In the genomic region with DNA sequence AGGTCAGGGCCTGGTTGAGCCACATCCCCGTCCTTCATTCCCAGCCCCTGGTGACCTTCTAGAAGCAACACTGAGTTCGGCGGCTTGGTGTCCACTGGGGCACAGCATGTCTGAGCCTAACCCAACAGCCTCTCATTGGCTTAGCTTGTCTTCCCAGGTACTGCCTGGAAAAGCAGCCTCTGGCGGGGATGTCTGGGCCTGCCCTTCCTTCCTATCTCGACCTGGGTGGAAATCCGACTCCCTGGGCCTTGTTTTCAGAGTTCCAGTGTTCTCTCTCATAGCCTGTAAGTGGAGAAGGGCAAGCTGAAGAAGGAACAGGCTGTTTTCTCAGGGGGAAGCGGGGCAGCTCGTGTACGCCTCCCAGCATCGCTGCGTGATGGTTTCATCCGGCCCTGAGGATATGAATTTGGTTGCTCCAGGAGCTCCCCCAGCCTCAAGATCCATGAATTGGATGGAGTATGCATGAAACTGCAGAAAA, we compare ENCODE assay signal across 10 cellular contexts.
DNase-seq lines count a peak whose midpoint lies in the region; ATAC-seq and TF ChIP-seq lines count a peak whose summit lies in the region.
"Had no signal": no experiment of that assay in that cellular context is flagged by ENCODE, and none has a peak within 500 bp of the region (broad histone marks: within the 10 kb centered on the region; RNA-seq: fewer than 3 reads in every experiment).

No MANE protein-coding gene starts in this region.

- H3K9me3 Mint-ChIP-seq in activated T-cell treated with anti-CD3 and anti-CD28 coated beads, Interleukin-2, amount 50 U/mL, for 72 hours: no peaks in the 10 kb centered on the region
- H3K9me3 Mint-ChIP-seq in activated CD4-positive, alpha-beta memory T cell treated with anti-CD3 and anti-CD28 coated beads, Interleukin-2, amount 10 ng/mL, durations not matched to agents 7 days and 5 days: no peaks in the 10 kb centered on the region
- H3K9me3 Mint-ChIP-seq: IgD-negative memory B cell had no signal

- peaks cover 97% of the 10 kb centered on the region for H3K4me1 Mint-ChIP-seq in activated T-cell treated with anti-CD3 and anti-CD28 coated beads, Interleukin-2, amount 50 U/mL, for 72 hours (ENCODE audit: low read depth)
- H3K4me1 Mint-ChIP-seq in activated CD4-positive, alpha-beta memory T cell treated with anti-CD3 and anti-CD28 coated beads, Interleukin-2, amount 10 ng/mL, durations not matched to agents 7 days and 5 days: peaks cover 95% of the 10 kb centered on the region

- no peak for TF ChIP-seq POLR2A in thyroid gland (IDR thresholded peaks at IDR 0.05)

- TF ChIP-seq CTCF in thyroid gland (IDR thresholded peaks at IDR 0.05): no peak

- intact Hi-C loops in thyroid gland (cut with DNase I): loop anchor here (10.0 kb wide), 1 partner anchor 258 kb away; no protein-coding TSS in a partner anchor

- no peak for ATAC-seq in activated T-cell treated with anti-CD3 and anti-CD28 coated beads, Interleukin-2, amount 50 U/mL, for 72 hours (replicated peaks in 1 of 2)
- no peak for ATAC-seq in HG03439 (IDR thresholded peaks at IDR 0.05; ENCODE audit: unreplicated experiment)

- H3K9me3 ChIP-seq in thyroid gland: no peaks in the 10 kb centered on the region

- CTCF ChIA-PET in activated CD4-positive, alpha-beta memory T cell treated with anti-CD3 and anti-CD28 coated beads, Interleukin-2, amount 10 ng/mL, durations not matched to agents 7 days and 5 days (lab: Charles Lee): no interaction called here

- DNase-seq in activated T-cell treated with anti-CD3 and anti-CD28 coated beads, Interleukin-2, amount 50 U/mL, for 72 hours: no peak
- DNase-seq in activated T-cell treated with anti-CD3 and anti-CD28 coated beads for 4 hours (no peak), left kidney (ENCODE audit: low read depth, low spot score) (peak; percentile 95), thyroid gland (peak; percentile 39 to 56), NCI-H446 (lab: John Stamatoyannopoulos, UW) (no peak), GM03348 (ENCODE audit: low spot score) (no peak)
- no peak for DNase-seq in activated CD4-positive, alpha-beta memory T cell treated with anti-CD3 and anti-CD28 coated beads, Interleukin-2, amount 10 ng/mL, durations not matched to agents 7 days and 5 days
- DNase-seq: central memory CD4-positive, alpha-beta T cell had no signal

- H3K4me3 ChIP-seq in thyroid gland (replicated peaks in 1 of 3): no peak overlapping the region

- peak overlapping the region; percentile 79 to 85 for H3K4me3 Mint-ChIP-seq in activated T-cell treated with anti-CD3 and anti-CD28 coated beads, Interleukin-2, amount 50 U/mL, for 72 hours
- peak overlapping the region; percentile 76 for H3K4me3 Mint-ChIP-seq in activated CD4-positive, alpha-beta memory T cell treated with anti-CD3 and anti-CD28 coated beads, Interleukin-2, amount 10 ng/mL, durations not matched to agents 7 days and 5 days

- H3K27ac Mint-ChIP-seq in activated T-cell treated with anti-CD3 and anti-CD28 coated beads, Interleukin-2, amount 50 U/mL, for 72 hours: peak overlapping the region; percentile 11
- H3K27ac Mint-ChIP-seq in activated CD4-positive, alpha-beta memory T cell treated with anti-CD3 and anti-CD28 coated beads, Interleukin-2, amount 10 ng/mL, durations not matched to agents 7 days and 5 days: peak overlapping the region; percentile 89

- no peaks in the 10 kb centered on the region for H3K27me3 ChIP-seq in thyroid gland

- H3K4me1 ChIP-seq in thyroid gland: peaks cover 57 to 68% of the 10 kb centered on the region in 2 donors

- H3K36me3 ChIP-seq in thyroid gland: no peaks in the 10 kb centered on the region

- 58 to 63% methylated on average over 9 of the region's 12 CpGs for WGBS in thyroid gland, 2 donors

- H3K36me3 Mint-ChIP-seq in activated T-cell treated with anti-CD3 and anti-CD28 coated beads, Interleukin-2, amount 50 U/mL, for 72 hours (ENCODE audit: insufficient read depth in 2 of 2): peaks cover 0 to 2% of the 10 kb centered on the region in 2 donors
- peaks cover 24% of the 10 kb centered on the region for H3K36me3 Mint-ChIP-seq in activated CD4-positive, alpha-beta memory T cell treated with anti-CD3 and anti-CD28 coated beads, Interleukin-2, amount 10 ng/mL, durations not matched to agents 7 days and 5 days (ENCODE audit: low read depth)

- H3K27ac ChIP-seq in thyroid gland: peak overlapping the region; percentile 97 to 99 (median 97)

- POLR2A ChIA-PET in activated CD4-positive, alpha-beta memory T cell treated with anti-CD3 and anti-CD28 coated beads, Interleukin-2, amount 10 ng/mL, durations not matched to agents 7 days and 5 days (lab: Charles Lee): interaction anchor here (1.1 to 5.9 kb wide), 11 partner anchors 46 to 286 kb away, joined by 3 to 180 read pairs (median 23); a partner anchor contains a TSS

- H3K27me3 Mint-ChIP-seq in activated T-cell treated with anti-CD3 and anti-CD28 coated beads, Interleukin-2, amount 50 U/mL, for 72 hours (ENCODE audit: low read depth): no peaks in the 10 kb centered on the region
- H3K27me3 Mint-ChIP-seq in activated CD4-positive, alpha-beta memory T cell treated with anti-CD3 and anti-CD28 coated beads, Interleukin-2, amount 10 ng/mL, durations not matched to agents 7 days and 5 days: no peaks in the 10 kb centered on the region
- H3K27me3 Mint-ChIP-seq: IgD-negative memory B cell had no signal

Comparison
In these comparisons a context has a peak if more than half of its experiments do, and no peak if none do; other contexts are left out.
1. DNase-seq: peak in left kidney (single experiment) and thyroid gland (2 of 2); none in activated T-cell treated with anti-CD3 and anti-CD28 coated beads, Interleukin-2, amount 50 U/mL, for 72 hours (0 of 2), activated T-cell treated with anti-CD3 and anti-CD28 coated beads for 4 hours (single experiment), activated CD4-positive, alpha-beta memory T cell treated with anti-CD3 and anti-CD28 coated beads, Interleukin-2, amount 10 ng/mL, durations not matched to agents 7 days and 5 days (single experiment), NCI-H446 (0 of 2) and GM03348 (single experiment).